ENCODE assay signal across 15 cellular contexts in genomic region chr1:164587617-164588367, GRCh38. TPM values are rescaled to one million over a fixed set of nuclear protein-coding genes. Genes with fewer than 3 reads are reported as not detected.
DNase-seq lines count a peak whose midpoint lies in the region; ATAC-seq and TF ChIP-seq lines count a peak whose summit lies in the region.
"Had no signal": no experiment of that assay in that cellular context is flagged by ENCODE, and none has a peak within 500 bp of the region (broad histone marks: within the 10 kb centered on the region; RNA-seq: fewer than 3 reads in every experiment).

No MANE protein-coding gene starts in this region.

- no peak overlapping the region for H3K23ac ChIP-seq in mesenchymal stem cell (ENCODE audit: low read length in 2 of 2)

- POLR2A ChIA-PET in WTC11 (lab: Charles Lee): interaction anchor here (1.1 to 1.7 kb wide), 2 partner anchors 14 to 29 kb away, joined by 4 to 6 read pairs; partner anchors contain the start of gene PBX1
- POLR2A ChIA-PET in CD4-positive, alpha-beta memory T cell (lab: Charles Lee; ENCODE audit: partially characterized antibody): no interaction called here

- CTCF ChIA-PET in WTC11 (lab: Charles Lee): interaction anchor here (0.6 to 1.8 kb wide), 4 partner anchors 9 to 147 kb away, joined by 3 to 12 read pairs (median 3); partner anchors contain the start of gene PBX1
- CTCF ChIA-PET in CD4-positive, alpha-beta memory T cell (lab: Charles Lee; ENCODE audit: partially characterized antibody): no interaction called here

- peaks cover 3% of the 10 kb centered on the region; the same call in 1 of the 2 replicates for H3K36me3 Mint-ChIP-seq in WTC11
- no peaks in the 10 kb centered on the region for H3K36me3 Mint-ChIP-seq in CD4-positive, alpha-beta memory T cell
- H3K36me3 Mint-ChIP-seq in activated T-cell treated with anti-CD3 and anti-CD28 coated beads, Interleukin-2, amount 50 U/mL, for 4 hours (ENCODE audit: insufficient read depth): no peaks in the 10 kb centered on the region
- H3K36me3 Mint-ChIP-seq: activated naive CD8-positive, alpha-beta T cell; natural killer cell treated with Interleukin-12 subunit alpha and Interleukin-12 subunit beta and Interleukin-15 and Interleukin-18, amount 100 ng/mL, for 72 hours had no signal

- no peak overlapping the region for H2BK12ac ChIP-seq in mesenchymal stem cell (ENCODE audit: low read length in 2 of 2)

- peak overlapping the region; percentile 98 for H3K27ac Mint-ChIP-seq in WTC11
- no peak overlapping the region for H3K27ac Mint-ChIP-seq in CD4-positive, alpha-beta memory T cell
- H3K27ac Mint-ChIP-seq: activated naive CD8-positive, alpha-beta T cell; effector memory CD8-positive, alpha-beta T cell; natural killer cell treated with Interleukin-12 subunit alpha and Interleukin-12 subunit beta and Interleukin-15 and Interleukin-18, amount 100 ng/mL, for 72 hours had no signal

- intact Hi-C loops in left ventricle myocardium inferior (cut with micrococcal nuclease): no loop called here
- intact Hi-C loops in Right ventricle myocardium inferior (cut with DNase I): no loop called here
- intact Hi-C loops in vagina (cut with DNase I): no loop called here
- intact Hi-C loops in CD4-positive, alpha-beta memory T cell (cut with micrococcal nuclease): no loop called here

- H3K4me2 ChIP-seq in mesenchymal stem cell (ENCODE audit: low read length, poor library complexity, severe bottlenecking): no peak overlapping the region

- no peak overlapping the region for H2BK120ac ChIP-seq in mesenchymal stem cell (ENCODE audit: low read depth, low read length)

- no peak overlapping the region for H2AK5ac ChIP-seq in mesenchymal stem cell (ENCODE audit: low read length, severe bottlenecking)

- H3K4me1 Mint-ChIP-seq in WTC11: peaks cover 100% of the 10 kb centered on the region
- no peaks in the 10 kb centered on the region for H3K4me1 Mint-ChIP-seq in CD4-positive, alpha-beta memory T cell
- H3K4me1 Mint-ChIP-seq in activated T-cell treated with anti-CD3 and anti-CD28 coated beads, Interleukin-2, amount 50 U/mL, for 4 hours (ENCODE audit: low read depth): no peaks in the 10 kb centered on the region

- no peak overlapping the region for H2BK15ac ChIP-seq in mesenchymal stem cell (ENCODE audit: low read depth, poor library complexity, severe bottlenecking)

- peak overlapping the region; percentile 16 for H4K8ac ChIP-seq in mesenchymal stem cell (ENCODE audit: low read length)

- peak overlapping the region; percentile 73 for H3K27ac ChIP-seq in left ventricle myocardium inferior (replicated peaks)
- H3K27ac ChIP-seq in mesenchymal stem cell (ENCODE audit: low read length, poor library complexity, severe bottlenecking): no peak overlapping the region
- H3K27ac ChIP-seq in vagina: peak overlapping the region; percentile 88
- no peak overlapping the region for H3K27ac ChIP-seq in CD4-positive, alpha-beta memory T cell (ENCODE audit: low read depth, low read length)

- peak overlapping the region; percentile 81 for H3K9ac ChIP-seq in mesenchymal stem cell (ENCODE audit: low read length)

- H3K27me3 ChIP-seq in left ventricle myocardium inferior (ENCODE audit: low read depth): no peaks in the 10 kb centered on the region
- no peaks in the 10 kb centered on the region for H3K27me3 ChIP-seq in mesenchymal stem cell (ENCODE audit: control insufficient read depth in 1 of 2, insufficient read depth in 1 of 2, low read length in 2 of 2)
- H3K27me3 ChIP-seq in vagina: no peaks in the 10 kb centered on the region
- no peaks in the 10 kb centered on the region for H3K27me3 ChIP-seq in CD4-positive, alpha-beta memory T cell (ENCODE audit: insufficient read depth, low read length)
- H3K27me3 ChIP-seq: suprapubic skin had no signal

- H3K18ac ChIP-seq in mesenchymal stem cell (ENCODE audit: low read depth in 1 of 2, low read length in 2 of 2): no peak overlapping the region

- H2BK5ac ChIP-seq in mesenchymal stem cell (ENCODE audit: low read depth, low read length, poor library complexity, severe bottlenecking): no peak overlapping the region

- H3K36me3 ChIP-seq in left ventricle myocardium inferior: peaks cover 7% of the 10 kb centered on the region
- peaks cover 0 to 35% of the 10 kb centered on the region in 2 experiments for H3K36me3 ChIP-seq in mesenchymal stem cell (ENCODE audit: control insufficient read depth in 1 of 2, insufficient read depth in 2 of 2, low read depth in 1 of 2, low read length in 2 of 2)
- no peaks in the 10 kb centered on the region for H3K36me3 ChIP-seq in vagina
- H3K36me3 ChIP-seq in CD4-positive, alpha-beta memory T cell (ENCODE audit: insufficient read depth, low read length): no peaks in the 10 kb centered on the region
- H3K36me3 ChIP-seq: suprapubic skin had no signal

- H3K27me3 Mint-ChIP-seq in WTC11 (ENCODE audit: low read depth): no peaks in the 10 kb centered on the region
- peaks cover 0 to 6% of the 10 kb centered on the region in 2 donors for H3K27me3 Mint-ChIP-seq in CD4-positive, alpha-beta memory T cell
- peaks cover 8% of the 10 kb centered on the region for H3K27me3 Mint-ChIP-seq in activated T-cell treated with anti-CD3 and anti-CD28 coated beads, Interleukin-2, amount 50 U/mL, for 4 hours (ENCODE audit: low read depth)

- 85% methylated on average over 10 of the region's 10 CpGs for WGBS in mesenchymal stem cell

- no peak overlapping the region for H2AFZ ChIP-seq in mesenchymal stem cell (ENCODE audit: low read depth, low read length)

- peaks cover 88% of the 10 kb centered on the region for H3K4me1 ChIP-seq in left ventricle myocardium inferior
- peaks cover 13% of the 10 kb centered on the region for H3K4me1 ChIP-seq in mesenchymal stem cell (ENCODE audit: control insufficient read depth, insufficient read depth, low read depth, low read length)
- H3K4me1 ChIP-seq in vagina: peaks cover 94% of the 10 kb centered on the region
- no peaks in the 10 kb centered on the region for H3K4me1 ChIP-seq in CD4-positive, alpha-beta memory T cell (ENCODE audit: insufficient read depth, low read length)

- H3K4me3 Mint-ChIP-seq in WTC11: peak overlapping the region; percentile 59
- H3K4me3 Mint-ChIP-seq in CD4-positive, alpha-beta memory T cell: no peak overlapping the region
- H3K4me3 Mint-ChIP-seq in activated T-cell treated with anti-CD3 and anti-CD28 coated beads, Interleukin-2, amount 50 U/mL, for 4 hours: no peak overlapping the region
- H3K4me3 Mint-ChIP-seq: activated naive CD8-positive, alpha-beta T cell; effector memory CD8-positive, alpha-beta T cell; natural killer cell treated with Interleukin-12 subunit alpha and Interleukin-12 subunit beta and Interleukin-15 and Interleukin-18, amount 100 ng/mL, for 72 hours had no signal

- H3K4ac ChIP-seq in mesenchymal stem cell (ENCODE audit: low read depth in 1 of 2, low read length in 2 of 2): no peak overlapping the region

- no peaks in the 10 kb centered on the region for H3K9me3 ChIP-seq in left ventricle myocardium inferior (replicated peaks)
- no peaks in the 10 kb centered on the region for H3K9me3 ChIP-seq in mesenchymal stem cell (ENCODE audit: control insufficient read depth, low read length)
- no peaks in the 10 kb centered on the region for H3K9me3 ChIP-seq in vagina
- no peaks in the 10 kb centered on the region for H3K9me3 ChIP-seq in CD4-positive, alpha-beta memory T cell (ENCODE audit: control insufficient read depth in 1 of 2, low read length in 2 of 2)
- H3K9me3 ChIP-seq: suprapubic skin had no signal

- H3K14ac ChIP-seq in mesenchymal stem cell (ENCODE audit: low read length in 2 of 2): no peak overlapping the region

- peaks cover 6% of the 10 kb centered on the region for H3K79me1 ChIP-seq in mesenchymal stem cell (replicated peaks; ENCODE audit: low read length, poor library complexity, severe bottlenecking)

- TF ChIP-seq POLR2A in vagina (IDR thresholded peaks at IDR 0.05): no peak

- TF ChIP-seq CTCF in left ventricle myocardium inferior (IDR thresholded peaks at IDR 0.05; ENCODE audit: borderline replicate concordance): no peak
- TF ChIP-seq CTCF in WTC11 (IDR thresholded peaks at IDR 0.05): no peak
- no peak for TF ChIP-seq CTCF in vagina (IDR thresholded peaks at IDR 0.05)

- ATAC-seq in Right ventricle myocardium inferior (no peak), WTC11 (no peak), HG02840 (IDR thresholded peaks at IDR 0.05; ENCODE audit: low FRiP score, unreplicated experiment) (no peak)
- no peak for ATAC-seq in activated T-cell treated with anti-CD3 and anti-CD28 coated beads, Interleukin-2, amount 50 U/mL, for 4 hours
- ATAC-seq: effector memory CD8-positive, alpha-beta T cell; natural killer cell treated with Interleukin-12 subunit alpha and Interleukin-12 subunit beta and Interleukin-15 and Interleukin-18, amount 100 ng/mL, for 72 hours had no signal

- H4K91ac ChIP-seq in mesenchymal stem cell (ENCODE audit: low read length): no peak overlapping the region

- no peak for DNase-seq in left ventricle myocardium inferior
- DNase-seq in Right ventricle myocardium inferior (ENCODE audit: missing footprints): no peak
- DNase-seq in WTC11 (ENCODE audit: low spot score): no peak
- no peak for DNase-seq in mesenchymal stem cell
- no peak for DNase-seq in vagina (ENCODE audit: extremely low spot score in 2 of 2)
- DNase-seq in CD4-positive, alpha-beta memory T cell: no peak
- DNase-seq in activated T-cell treated with anti-CD3 and anti-CD28 coated beads, Interleukin-2, amount 50 U/mL, for 4 hours: no peak
- DNase-seq: activated CD4-positive, alpha-beta T cell treated with anti-CD3 and anti-CD28 coated beads, Interleukin-2, amount 50 U/mL, for 48 hours; effector memory CD8-positive, alpha-beta T cell; SHP77 treated with DMSO at 0.1 percent for 48 hours had no signal

- H3K4me3 ChIP-seq in left ventricle myocardium inferior: peak overlapping the region; percentile 47
- H3K4me3 ChIP-seq in mesenchymal stem cell (ENCODE audit: insufficient read depth in 1 of 2, low read depth in 1 of 2, low read length in 2 of 2): no peak overlapping the region
- H3K4me3 ChIP-seq in vagina: peak overlapping the region in 1 of 2 donors; percentile 38
- H3K4me3 ChIP-seq in CD4-positive, alpha-beta memory T cell (ENCODE audit: low read length in 2 of 2): no peak overlapping the region

- no peaks in the 10 kb centered on the region for H3K9me3 Mint-ChIP-seq in WTC11
- peaks cover 0 to 4% (median under 1%) of the 10 kb centered on the region in 8 donors for H3K9me3 Mint-ChIP-seq in CD4-positive, alpha-beta memory T cell
- no peaks in the 10 kb centered on the region for H3K9me3 Mint-ChIP-seq in activated T-cell treated with anti-CD3 and anti-CD28 coated beads, Interleukin-2, amount 50 U/mL, for 4 hours
- H3K9me3 Mint-ChIP-seq: effector memory CD8-positive, alpha-beta T cell; natural killer cell treated with Interleukin-12 subunit alpha and Interleukin-12 subunit beta and Interleukin-15 and Interleukin-18, amount 100 ng/mL, for 72 hours had no signal

TF ChIP-seq in WTC11, 78 proteins besides CTCF, POLR2A, EP300 and RAD21 (continues in another document):
- TF ChIP-seq ZNF671 (CRISPR knock-in tag; IDR thresholded peaks at IDR 0.05): no peak

RNA-seq across cellular contexts. Expression of gene PBX1, which starts 28.8 kb away (rescaled TPM):
- total RNA-seq in left ventricle myocardium inferior (73.2 TPM), Right ventricle myocardium inferior (78.8 TPM), WTC11 (2021) (97.7 to 102 TPM (median 102 TPM) in 3 replicates), vagina (69.0 TPM)
- 32.7 TPM for polyA plus RNA-seq in mesenchymal stem cell (2013, experiment 1 of 2)
- polyA plus RNA-seq in mesenchymal stem cell (2013, experiment 2 of 2): 33.2 TPM
- total RNA-seq in CD4-positive, alpha-beta memory T cell: under 1 TPM; 0.53 to 0.70 TPM
- polyA plus RNA-seq in CD4-positive, alpha-beta memory T cell: under 1 TPM in 1 of 2 donors, not detected in 1; 0.06 TPM
- total RNA-seq in activated T-cell treated with anti-CD3 and anti-CD28 coated beads, Interleukin-2, amount 50 U/mL, for 4 hours: under 1 TPM; 0.41 to 0.48 (median 0.47) TPM
- total RNA-seq: G401 had no signal

Comparison
In these comparisons a context has a peak if more than half of its experiments do, and no peak if none do; other contexts are left out.
1. H3K27ac ChIP-seq: peak in left ventricle myocardium inferior (single experiment) and vagina (single experiment); none in mesenchymal stem cell (single experiment) and CD4-positive, alpha-beta memory T cell (single experiment).
2. RNA of gene PBX1, which starts 28.8 kb away (total RNA-seq): 97.7 to 102 TPM in WTC11, 78.8 TPM in Right ventricle myocardium inferior (single experiment), 73.2 TPM in left ventricle myocardium inferior (single experiment) and 69.0 TPM in vagina (single experiment); 0.53 to 0.70 TPM in CD4-positive, alpha-beta memory T cell and 0.41 to 0.48 TPM in activated T-cell treated with anti-CD3 and anti-CD28 coated beads, Interleukin-2, amount 50 U/mL, for 4 hours; every median in the first group is over 10 times any median in the second.